8 cellular contexts compared by ENCODE assay signal in the genomic region with DNA sequence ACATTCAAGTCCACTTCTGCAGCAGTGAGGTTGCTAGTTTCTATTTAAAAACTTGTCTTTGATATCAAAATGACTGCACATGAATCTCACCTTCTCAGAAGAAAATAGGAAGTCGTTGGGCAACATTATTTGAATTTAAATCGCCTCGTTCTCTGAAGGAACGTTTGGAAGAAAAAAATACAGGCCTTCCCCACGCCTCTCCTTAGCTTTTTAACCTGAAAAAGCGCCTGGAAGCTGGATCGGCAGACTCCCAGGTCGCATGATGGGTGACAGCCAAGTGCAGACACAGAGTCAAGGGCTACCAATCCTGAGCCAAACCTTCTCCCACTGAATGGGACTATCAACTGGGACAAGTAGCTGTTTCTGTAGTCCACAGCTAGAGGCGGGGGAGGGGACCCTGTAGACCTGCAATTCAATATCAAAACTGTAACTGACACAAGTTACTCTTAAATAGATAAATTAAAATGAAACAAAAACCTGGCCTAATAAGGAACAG. TPM values are rescaled to one million over a fixed set of nuclear protein-coding genes. Genes with fewer than 3 reads are reported as not detected.
DNase-seq lines count a peak whose midpoint lies in the region; ATAC-seq and TF ChIP-seq lines count a peak whose summit lies in the region.

No MANE protein-coding gene starts in this region.

- no peak overlapping the region for H2BK120ac ChIP-seq in IMR-90 (ENCODE audit: low read depth, low read length)

- H2AK9ac ChIP-seq in IMR-90 (replicated peaks; ENCODE audit: low read depth, low read length, poor library complexity): no peak overlapping the region

- H3K18ac ChIP-seq in IMR-90 (ENCODE audit: low read depth, low read length): no peak overlapping the region

- H3K9me3 ChIP-seq in A673 (ENCODE audit: low read depth, low read length, poor library complexity, severe bottlenecking) (no peaks in the 10 kb centered on the region), IMR-90 (ENCODE audit: control insufficient read depth, insufficient read depth, low read length) (no peaks in the 10 kb centered on the region), mononuclear cell (ENCODE audit: low read depth, low read length) (no peaks in the 10 kb centered on the region), aorta (ENCODE audit: control insufficient read depth, low read length) (no peaks in the 10 kb centered on the region)

- no peak overlapping the region; the same call in 1 of the 2 replicates for H3K4me2 ChIP-seq in IMR-90 (ENCODE audit: low read depth, low read length)

- peaks cover 21% of the 10 kb centered on the region for H4K20me1 ChIP-seq in IMR-90 (ENCODE audit: insufficient read depth, low read length)

- H4K5ac ChIP-seq in IMR-90 (ENCODE audit: low read depth, low read length): no peak overlapping the region

- H3K9ac ChIP-seq in IMR-90 (ENCODE audit: low read depth, low read length): no peak overlapping the region

- ATAC-seq in IMR-90 (ENCODE audit: low read depth): no peak
- no peak for ATAC-seq in aorta (ENCODE audit: low FRiP score)

- H2AK5ac ChIP-seq in IMR-90 (ENCODE audit: low read depth, low read length): no peak overlapping the region

- H2BK20ac ChIP-seq in IMR-90 (ENCODE audit: low read depth, low read length): no peak overlapping the region

- H3K79me1 ChIP-seq in IMR-90 (ENCODE audit: low read depth in 1 of 2, low read length in 2 of 2): peaks cover 3 to 41% of the 10 kb centered on the region in 2 experiments

- H3K27ac ChIP-seq in A673 (ENCODE audit: low read depth, low read length, poor library complexity, severe bottlenecking): no peak overlapping the region
- H3K27ac ChIP-seq in IMR-90 (ENCODE audit: insufficient read depth, low read length): no peak overlapping the region
- H3K27ac ChIP-seq in aorta (ENCODE audit: low read depth in 1 of 2, low read length in 2 of 2): no peak overlapping the region

- H3K4me1 ChIP-seq in A673 (ENCODE audit: insufficient read depth, low read length, poor library complexity, severe bottlenecking) (peaks cover 28% of the 10 kb centered on the region), IMR-90 (ENCODE audit: control insufficient read depth, insufficient read depth, low read length) (peaks cover 14% of the 10 kb centered on the region), mononuclear cell (ENCODE audit: insufficient read depth, low read length) (peaks cover 66% of the 10 kb centered on the region), aorta (ENCODE audit: control insufficient read depth in 1 of 2, insufficient read depth in 2 of 2, low read length in 2 of 2) (peaks cover 0 to 2% of the 10 kb centered on the region in 2 donors)

- no peak overlapping the region for H4K91ac ChIP-seq in IMR-90 (ENCODE audit: insufficient read depth, low read depth, low read length)

- in situ Hi-C loops in IMR-90 (cut with MboI; ENCODE audit: low sequenced_read_pairs): loop anchor here (5.0 kb wide), 1 partner anchor 205 kb away; no protein-coding TSS in a partner anchor

- no peak for TF ChIP-seq POLR2A in IMR-90 (IDR thresholded peaks at IDR 0.05; ENCODE audit: low read depth, low read length)

- H3K9me1 ChIP-seq in IMR-90 (ENCODE audit: insufficient read depth, low read length): no peaks in the 10 kb centered on the region; the same call in 1 of the 2 replicates

- POLR2A ChIA-PET in A673 (lab: Charles Lee; ENCODE audit: low non-redundant PET) (no interaction called here), IMR-90 (lab: Charles Lee; ENCODE audit: unreplicated experiment) (no interaction called here)

- H3K36me3 ChIP-seq in A673 (ENCODE audit: insufficient read depth, low read length, poor library complexity, severe bottlenecking) (no peaks in the 10 kb centered on the region), IMR-90 (ENCODE audit: control insufficient read depth, insufficient read depth, low read length) (no peaks in the 10 kb centered on the region), aorta (ENCODE audit: control insufficient read depth in 1 of 2, insufficient read depth in 2 of 2, low read length in 1 of 2) (no peaks in the 10 kb centered on the region)

- intact Hi-C loops in A673 (cut with micrococcal nuclease; ENCODE audit: unreplicated experiment): loop anchor here (2.0 to 5.0 kb wide), 2 partner anchors 110 to 211 kb away; no protein-coding TSS in a partner anchor
- intact Hi-C loops in IMR-90 (cut with micrococcal nuclease): loop anchor here (1.0 to 5.0 kb wide), 7 partner anchors 40 to 750 kb away; partner anchors contain the start of gene OAT
- intact Hi-C loops in aorta (cut with DNase I): loop anchor here (5.0 kb wide), 3 partner anchors 95 to 210 kb away; no protein-coding TSS in a partner anchor

- CTCF ChIA-PET in A673 (lab: Charles Lee): interaction anchor here (0.5 to 2.7 kb wide), 9 partner anchors 22 to 483 kb away, joined by 3 to 30 read pairs (median 3); no protein-coding TSS in a partner anchor
- CTCF ChIA-PET in IMR-90 (lab: Yijun Ruan, JAX): interaction anchor here (0.6 to 2.4 kb wide), 12 partner anchors 17 to 212 kb away, joined by 3 to 12 read pairs (median 4); no protein-coding TSS in a partner anchor

- no peak overlapping the region for H3K14ac ChIP-seq in IMR-90 (replicated peaks; ENCODE audit: low read depth, low read length)

- H3K23ac ChIP-seq in IMR-90 (ENCODE audit: low read depth, low read length): peak overlapping the region; percentile 74

- no peak overlapping the region for H3K4ac ChIP-seq in IMR-90 (ENCODE audit: low read depth, low read length)

- H3K27me3 ChIP-seq in A673 (replicated peaks; ENCODE audit: insufficient read depth, low read depth, low read length, poor library complexity) (no peaks in the 10 kb centered on the region), IMR-90 (ENCODE audit: control insufficient read depth, insufficient read depth, low read length) (no peaks in the 10 kb centered on the region), mononuclear cell (ENCODE audit: insufficient read depth, low read length) (no peaks in the 10 kb centered on the region), aorta (ENCODE audit: control insufficient read depth in 1 of 2, insufficient read depth in 2 of 2, low read length in 1 of 2) (no peaks in the 10 kb centered on the region)

- H2BK5ac ChIP-seq in IMR-90 (ENCODE audit: low read depth, low read length, poor library complexity, severe bottlenecking): no peak overlapping the region

- H3K4me3 ChIP-seq in A673 (ENCODE audit: low read depth, low read length, poor library complexity, severe bottlenecking) (peak overlapping the region; percentile 83), IMR-90 (ENCODE audit: insufficient read depth, low read depth, low read length) (no peak overlapping the region), mononuclear cell (ENCODE audit: low read length) (peak overlapping the region; percentile 67), aorta (ENCODE audit: low read length in 2 of 2) (no peak overlapping the region)

- H2AFZ ChIP-seq in IMR-90 (replicated peaks; ENCODE audit: low read length, poor library complexity): no peak overlapping the region

- H3K56ac ChIP-seq in IMR-90 (ENCODE audit: extremely low read depth, insufficient read depth, low read length): no peak overlapping the region

- no peak overlapping the region for H4K8ac ChIP-seq in IMR-90 (ENCODE audit: low read depth in 2 of 2, low read length in 2 of 2)

- TF ChIP-seq RAD21 in IMR-90 (IDR thresholded peaks at IDR 0.05; ENCODE audit: low read length): no peak

- no peak for TF ChIP-seq CTCF in A673 (conservative IDR thresholded peaks at IDR 0.05; ENCODE audit: low read depth, low read length)
- TF ChIP-seq CTCF in IMR-90 (conservative IDR thresholded peaks at IDR 0.05; ENCODE audit: low read depth, low read length): no peak

- DNase-seq in A673 (ENCODE audit: low spot score) (no peak), IMR-90 (no peak), astrocyte of the hippocampus (ENCODE audit: low read depth, low spot score) (peak; percentile 8), aorta (peak; percentile 49 to 73), RKO (ENCODE audit: low spot score) (no peak), SIG-M5 treated with dmso at 0.1 percent for 504 hours (lab: John Stamatoyannopoulos, UW; ENCODE audit: unreplicated experiment) (no peak), iPS-NIHi7 (ENCODE audit: extremely low spot score) (no peak)

- 92% methylated on average over 4 of the region's 9 CpGs; no CpG with 5 or more reads in 1 of the 2 experiments for WGBS in IMR-90 (ENCODE audit: extremely low coverage in 2 of 2, insufficient read length in 1 of 2), 2 experiments
- 58 to 68% methylated on average over 9 of the region's 9 CpGs for WGBS in aorta, 2 donors

- BruUV-seq in A673 (replicated peaks; lab: Mats Ljungman, UMichigan) (no TSS peak), IMR-90 (replicated peaks; lab: Mats Ljungman, UMichigan) (no TSS peak)

- dilution Hi-C loops in IMR-90 (cut with HindIII; ENCODE audit: low sequenced_read_pairs, unreplicated experiment): no loop called here

- H2BK15ac ChIP-seq in IMR-90 (ENCODE audit: low read depth, low read length): no peak overlapping the region

TF ChIP-seq in IMR-90, 13 proteins besides CTCF, POLR2A, EP300 and RAD21:
- TF ChIP-seq MXI1 (IDR thresholded peaks at IDR 0.05; ENCODE audit: borderline replicate concordance, low read depth, low read length) (no peak), CHD1 (IDR thresholded peaks at IDR 0.05; ENCODE audit: low read depth, low read length) (no peak), MAZ (IDR thresholded peaks at IDR 0.05; ENCODE audit: borderline replicate concordance, low read depth, low read length) (no peak), BHLHE40 (IDR thresholded peaks at IDR 0.05; ENCODE audit: low read depth, low read length) (no peak), RCOR1 (IDR thresholded peaks at IDR 0.05; ENCODE audit: insufficient replicate concordance, low read length) (no peak)

RNA-seq across cellular contexts. Expression of gene FAM53B, which starts 2.2 kb away (rescaled TPM):
- total RNA-seq in A673 (2021) (18.3 and 19.8 TPM in 2 replicates), IMR-90 (2012; rRNA removed) (5.3 and 5.7 TPM in 2 replicates), mononuclear cell (88.5 TPM), aorta (10 to 100 TPM; 13.4 to 20.6 TPM)
- polyA plus RNA-seq in IMR-90 (2012; rRNA removed) (3.8 and 5.0 TPM in 2 replicates), aorta (1 to 10 TPM; 5.1 to 5.9 TPM)
- 2.5 and 4.1 TPM in 2 replicates for polyA plus RNA-seq in IMR-90 (2012; cell fraction: cytosol; rRNA removed)
- polyA plus RNA-seq in IMR-90 (2012; cell fraction: nucleus; rRNA removed; ENCODE audit: low replicate concordance): 7.0 and 12.4 TPM in 2 replicates

RNA-seq across cellular contexts. Expression of gene EEF1AKMT2, which starts 49.7 kb away (rescaled TPM):
- total RNA-seq in A673 (2021): 32.2 and 33.4 TPM in 2 replicates
- total RNA-seq in IMR-90 (2012; rRNA removed): 9.7 and 22.8 TPM in 2 replicates
- 9.5 and 12.7 TPM in 2 replicates for polyA plus RNA-seq in IMR-90 (2012; rRNA removed)
- polyA plus RNA-seq in IMR-90 (2012; cell fraction: cytosol; rRNA removed): 3.4 and 3.9 TPM in 2 replicates
- polyA plus RNA-seq in IMR-90 (2012; cell fraction: nucleus; rRNA removed; ENCODE audit: low replicate concordance): 1.3 and 13.1 TPM in 2 replicates
- 21.3 TPM for total RNA-seq in mononuclear cell
- total RNA-seq in aorta: 10 to 100 TPM; 14.7 to 21.2 TPM
- polyA plus RNA-seq in aorta: 10 to 100 TPM in 1 of 2 donors, 1 to 10 TPM in 1; 9.6 to 11.1 TPM

RNA-seq across cellular contexts. Expression of gene ABRAXAS2, which starts 59.6 kb away (rescaled TPM):
- 19.1 and 21.2 TPM in 2 replicates for total RNA-seq in A673 (2021)
- 10.9 and 19.2 TPM in 2 replicates for total RNA-seq in IMR-90 (2012; rRNA removed)
- polyA plus RNA-seq in IMR-90 (2012; rRNA removed): 9.0 and 9.8 TPM in 2 replicates
- polyA plus RNA-seq in IMR-90 (2012; cell fraction: cytosol; rRNA removed): 1.3 and 2.9 TPM in 2 replicates
- 1.2 and 6.7 TPM in 2 replicates for polyA plus RNA-seq in IMR-90 (2012; cell fraction: nucleus; rRNA removed; ENCODE audit: low replicate concordance)
- 14.5 TPM for total RNA-seq in mononuclear cell
- 10 to 100 TPM; 11.4 to 13.0 TPM for total RNA-seq in aorta
- 1 to 10 TPM; 6.4 to 6.9 TPM for polyA plus RNA-seq in aorta

Comparison
In these comparisons a context has a peak if more than half of its experiments do, and no peak if none do; other contexts are left out.
1. DNase-seq: peak in astrocyte of the hippocampus (single experiment) and aorta (2 of 2); none in A673 (single experiment), IMR-90 (single experiment), RKO (single experiment), SIG-M5 treated with dmso at 0.1 percent for 504 hours (single experiment) and iPS-NIHi7 (single experiment).
2. H3K4me3 ChIP-seq: peak in A673 (single experiment) and mononuclear cell (single experiment); none in IMR-90 (single experiment) and aorta (0 of 2).